8 cellular contexts compared by ENCODE assay signal in the genomic region with DNA sequence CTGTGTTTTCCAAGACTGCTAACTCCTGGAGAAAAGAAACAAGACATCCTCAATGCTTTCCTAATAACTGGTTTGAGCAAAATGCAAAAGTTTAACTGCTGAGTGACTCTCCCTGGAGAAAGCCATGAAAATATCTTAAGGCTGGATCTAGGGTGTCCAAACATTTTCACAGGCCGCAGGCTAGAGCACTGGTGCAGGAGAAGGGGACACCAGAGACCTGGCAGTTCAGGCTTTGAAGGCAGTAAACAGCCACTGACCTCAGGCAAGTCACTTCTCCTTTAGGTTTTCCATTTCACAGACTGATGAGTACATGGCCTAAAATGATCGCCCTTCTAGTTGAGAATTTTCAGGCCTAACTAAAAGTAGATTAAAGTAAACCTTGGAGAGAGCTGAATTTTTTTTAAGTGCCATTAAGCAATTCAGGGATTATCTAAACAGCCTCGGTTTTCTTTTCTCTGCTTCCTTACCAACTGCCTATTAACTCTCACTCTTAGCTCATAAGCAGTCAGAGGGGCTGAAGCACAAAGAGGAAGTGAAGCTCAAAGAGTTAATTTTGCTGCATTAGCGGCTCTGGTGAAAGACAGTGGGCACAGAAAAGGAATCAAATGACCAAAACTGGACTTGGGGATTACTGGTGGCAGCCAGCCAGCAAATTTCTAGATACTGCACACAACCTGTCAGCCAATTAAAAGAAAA. TPM values are rescaled to one million over a fixed set of nuclear protein-coding genes. Genes with fewer than 3 reads are reported as not detected.
A peak's percentile ranks its signal among the peaks of the same experiment; 100 is the strongest.
DNase-seq lines count a peak whose midpoint lies in the region; ATAC-seq, FAIRE-seq and TF ChIP-seq lines count a peak whose summit lies in the region.

No MANE protein-coding gene starts in this region.

- FAIRE-seq in D721Med (lab: Jason Lieb, UNC), result no peak

- H3K27me3 ChIP-seq in dorsolateral prefrontal cortex, result no peaks in the 10 kb centered on the region

- peaks cover 68% of the 10 kb centered on the region for H3K4me1 Mint-ChIP-seq in osteocyte (ENCODE audit: unreplicated experiment)

- H3K36me3 Mint-ChIP-seq in osteocyte (ENCODE audit: unreplicated experiment), result no peaks in the 10 kb centered on the region

- H3K9me3 Mint-ChIP-seq in osteocyte (ENCODE audit: unreplicated experiment), result no peaks in the 10 kb centered on the region

- peak overlapping the region; percentile 78 for H3K27ac Mint-ChIP-seq in osteocyte (ENCODE audit: unreplicated experiment)

- H3K4me3 ChIP-seq in GM12864 (ENCODE audit: low read depth, low read length), result peak overlapping the region; percentile 70; the same call in 1 of the 2 replicates
- peak overlapping the region; percentile 42 to 92 (median 76) for H3K4me3 ChIP-seq in dorsolateral prefrontal cortex

- DNase-seq in GM12864 (ENCODE audit: low read depth) (peak; percentile 66), NCI-H2029 treated with DMSO at 0.1 percent for 48 hours (lab: John Stamatoyannopoulos, UW) (peak; percentile 12), dorsolateral prefrontal cortex (no peak), osteocyte (ENCODE audit: extremely low spot score, unreplicated experiment) (no peak), D721Med (ENCODE audit: insufficient read length, low spot score) (no peak), NCI-H1930 (lab: John Stamatoyannopoulos, UW) (no peak), LoVo (ENCODE audit: low spot score) (no peak)

- TF ChIP-seq CTCF in GM12864 (IDR thresholded peaks at IDR 0.05; ENCODE audit: low read depth, low read length, missing control alignments) (no peak), dorsolateral prefrontal cortex (IDR thresholded peaks at IDR 0.05 in 54 of 56, conservative IDR thresholded peaks at IDR 0.05 in 2 of 56; ENCODE audit: low read depth in 1 of 56, partially characterized antibody in 56 of 56) (no peak), osteocyte (IDR thresholded peaks at IDR 0.05) (no peak), D721Med (IDR thresholded peaks at IDR 0.05; ENCODE audit: insufficient read depth, missing control alignments) (no peak)

- peak overlapping the region; percentile 94 for H3K4me3 Mint-ChIP-seq in osteocyte (ENCODE audit: unreplicated experiment)

- no peak for ATAC-seq in GM19452 (IDR thresholded peaks at IDR 0.05; ENCODE audit: unreplicated experiment)

- no peaks in the 10 kb centered on the region for H3K27me3 Mint-ChIP-seq in osteocyte (ENCODE audit: unreplicated experiment)

- peak overlapping the region; percentile 3 to 100 (median 81) for H3K27ac ChIP-seq in dorsolateral prefrontal cortex

- intact Hi-C loops in dorsolateral prefrontal cortex (cut with DNase I), result loop anchor here (2.0 to 5.0 kb wide), 2 partner anchors 87 to 88 kb away; a partner anchor contains a TSS

RNA-seq across cellular contexts. Expression of a gene that starts 2.3 kb away (rescaled TPM):
- 100 to 1,000 TPM in 25 of 120 experiments, 10 to 100 TPM in 95; 56.6 to 150 (median 86.1) TPM for total RNA-seq in dorsolateral prefrontal cortex
- total RNA-seq in osteocyte, result 38.0 and 39.3 TPM in 2 replicates

Comparison
In these comparisons a context has a peak if more than half of its experiments do, and no peak if none do; other contexts are left out.
1. DNase-seq: peak in GM12864 (single experiment) and NCI-H2029 treated with DMSO at 0.1 percent for 48 hours (single experiment); none in dorsolateral prefrontal cortex (0 of 10), osteocyte (single experiment), D721Med (single experiment), NCI-H1930 (0 of 2) and LoVo (single experiment).